In the genomic region with DNA sequence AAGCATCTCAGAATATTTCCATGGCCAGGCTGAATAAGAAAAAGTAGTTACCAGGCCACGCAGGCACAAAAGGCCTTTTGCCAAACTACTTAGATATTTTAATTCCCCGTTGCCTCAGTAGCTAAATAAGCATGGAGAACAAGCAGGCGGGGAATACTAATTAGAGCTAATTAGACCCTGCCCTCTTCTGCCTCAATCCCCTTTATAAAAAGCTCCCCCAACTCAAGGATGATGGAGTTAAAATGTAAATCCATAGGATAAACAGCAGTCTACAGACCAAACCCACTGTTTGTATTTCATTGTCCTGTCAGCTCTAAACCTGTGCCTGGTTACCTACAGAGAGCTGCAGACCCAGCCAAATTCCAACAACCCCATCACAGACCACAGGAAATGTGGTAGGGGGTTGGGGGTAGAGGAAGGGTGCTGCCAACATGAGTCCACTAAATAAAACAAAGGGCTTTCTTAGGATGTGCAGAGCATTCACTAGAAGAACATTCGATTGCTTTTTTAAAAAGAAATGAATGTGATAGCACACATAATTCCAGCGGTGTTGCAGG, we compare ENCODE assay signal across 20 cellular contexts. TPM values are rescaled to one million over a fixed set of nuclear protein-coding genes. Genes with fewer than 3 reads are reported as not detected.
DNase-seq lines count a peak whose midpoint lies in the region; ATAC-seq and TF ChIP-seq lines count a peak whose summit lies in the region.
"Had no signal": no experiment of that assay in that cellular context is flagged by ENCODE, and none has a peak within 500 bp of the region (broad histone marks: within the 10 kb centered on the region; RNA-seq: fewer than 3 reads in every experiment).

No MANE protein-coding gene starts in this region.

- H2BK120ac ChIP-seq in mesenchymal stem cell (ENCODE audit: low read depth, low read length), result peak overlapping the region; percentile 80

- no peaks in the 10 kb centered on the region for H3K27me3 ChIP-seq in HUES6 (ENCODE audit: control insufficient read depth, insufficient read depth, low read length)
- no peaks in the 10 kb centered on the region for H3K27me3 ChIP-seq in mesenchymal stem cell (ENCODE audit: control insufficient read depth in 1 of 2, insufficient read depth in 1 of 2, low read length in 2 of 2)
- H3K27me3 ChIP-seq in uterus, result no peaks in the 10 kb centered on the region
- H3K27me3 ChIP-seq in heart right ventricle, result peaks cover 0 to 26% (median 0%) of the 10 kb centered on the region in 7 donors
- H3K27me3 ChIP-seq: gastroesophageal sphincter, testis had no signal

- intact Hi-C loops in sciatic nerve (cut with DNase I), result no loop called here
- intact Hi-C loops in uterus (cut with DNase I; ENCODE audit: low total_unique reads), result no loop called here
- intact Hi-C loops in heart right ventricle (cut with DNase I), result loop anchor here in 2 of 10 donors (5.0 to 10.0 kb wide), 2 partner anchors 41 to 48 kb away; no protein-coding TSS in a partner anchor

- no peak overlapping the region for H3K14ac ChIP-seq in mesenchymal stem cell (ENCODE audit: low read length in 2 of 2)

- no peak overlapping the region for H3K23ac ChIP-seq in mesenchymal stem cell (ENCODE audit: low read length in 2 of 2)

- peak overlapping the region in 1 of 2 experiments; percentile 70 for H2BK12ac ChIP-seq in mesenchymal stem cell (ENCODE audit: low read length in 2 of 2)

- peaks cover 56% of the 10 kb centered on the region for H3K4me1 ChIP-seq in HUES6 (ENCODE audit: control insufficient read depth, insufficient read depth, low read length)
- peaks cover 25% of the 10 kb centered on the region for H3K4me1 ChIP-seq in mesenchymal stem cell (ENCODE audit: control insufficient read depth, insufficient read depth, low read depth, low read length)
- peaks cover 7 to 14% of the 10 kb centered on the region in 2 donors for H3K4me1 ChIP-seq in uterus
- H3K4me1 ChIP-seq in heart right ventricle, result peaks cover 34 to 69% (median 59%) of the 10 kb centered on the region in 9 donors
- H3K4me1 ChIP-seq: testis had no signal

- H2BK5ac ChIP-seq in mesenchymal stem cell (ENCODE audit: low read depth, low read length, poor library complexity, severe bottlenecking), result no peak overlapping the region

- H3K36me3 ChIP-seq in HUES6 (ENCODE audit: control insufficient read depth, insufficient read depth, low read length) (peaks cover 20% of the 10 kb centered on the region; the same call in 1 of the 2 replicates), mesenchymal stem cell (ENCODE audit: control insufficient read depth in 1 of 2, insufficient read depth in 2 of 2, low read depth in 1 of 2, low read length in 2 of 2) (peaks cover 0 to 16% of the 10 kb centered on the region in 2 experiments), uterus (no peaks in the 10 kb centered on the region), heart right ventricle (peaks cover 0 to 14% (median 0%) of the 10 kb centered on the region in 9 donors)
- H3K36me3 ChIP-seq: BLaER1 had no signal

- in situ Hi-C loops in astrocyte of the spinal cord (cut with HindIII; ENCODE audit: low sequenced_read_pairs), result no loop called here

- H3K9ac ChIP-seq in HUES6 (ENCODE audit: low read length), result no peak overlapping the region
- H3K9ac ChIP-seq in mesenchymal stem cell (ENCODE audit: low read length), result peak overlapping the region; percentile 35
- H3K9ac ChIP-seq: BLaER1 had no signal

- H3K4me3 ChIP-seq in HUES6 (ENCODE audit: low read depth, low read length), result peak overlapping the region; percentile 5; the same call in 1 of the 2 replicates
- H3K4me3 ChIP-seq in astrocyte of the spinal cord (ENCODE audit: low read depth, low read length), result no peak overlapping the region
- H3K4me3 ChIP-seq in mesenchymal stem cell (ENCODE audit: insufficient read depth in 1 of 2, low read depth in 1 of 2, low read length in 2 of 2), result no peak overlapping the region
- H3K4me3 ChIP-seq in uterus, result no peak overlapping the region
- H3K4me3 ChIP-seq in heart right ventricle, result no peak overlapping the region
- H3K4me3 ChIP-seq: BLaER1, gastroesophageal sphincter, testis had no signal

- H4K8ac ChIP-seq in mesenchymal stem cell (ENCODE audit: low read length), result peak overlapping the region; percentile 87

- no peaks in the 10 kb centered on the region for H3K79me1 ChIP-seq in mesenchymal stem cell (replicated peaks; ENCODE audit: low read length, poor library complexity, severe bottlenecking)

- peak overlapping the region; percentile 50 to 88 for H3K18ac ChIP-seq in mesenchymal stem cell (ENCODE audit: low read depth in 1 of 2, low read length in 2 of 2)

- ATAC-seq in sciatic nerve (no peak), HG02885 (IDR thresholded peaks at IDR 0.05; ENCODE audit: poor library complexity, unreplicated experiment) (no peak), heart right ventricle (no peak)
- ATAC-seq: activated naive CD4-positive, alpha-beta T cell treated with anti-CD3 and anti-CD28 coated beads, Interleukin-2, amount 50 U/mL, for 72 hours; activated T-cell treated with anti-CD3 and anti-CD28 coated beads, Interleukin-2, amount 50 U/mL, for 4 hours; gastroesophageal sphincter had no signal

- H2AK5ac ChIP-seq in mesenchymal stem cell (ENCODE audit: low read length, severe bottlenecking), result peak overlapping the region; percentile 86

- no peak overlapping the region for H2BK15ac ChIP-seq in mesenchymal stem cell (ENCODE audit: low read depth, poor library complexity, severe bottlenecking)

- no peak for TF ChIP-seq POLR2A in uterus (IDR thresholded peaks at IDR 0.05)

- peak overlapping the region; percentile 37; the same call in 1 of the 2 replicates for H3K27ac ChIP-seq in HUES6 (ENCODE audit: low read depth, low read length)
- peak overlapping the region; percentile 85 for H3K27ac ChIP-seq in mesenchymal stem cell (ENCODE audit: low read length, poor library complexity, severe bottlenecking)
- H3K27ac ChIP-seq in temporal lobe (ENCODE audit: low read depth, low read length), result peak overlapping the region; percentile 30
- H3K27ac ChIP-seq in uterus, result peak overlapping the region in 1 of 2 donors; percentile 94
- H3K27ac ChIP-seq in heart right ventricle, result peak overlapping the region in 2 of 10 donors; percentile 61 to 64
- H3K27ac ChIP-seq: BLaER1, testis had no signal

- peak overlapping the region; percentile 47 to 73 for H3K4ac ChIP-seq in mesenchymal stem cell (ENCODE audit: low read depth in 1 of 2, low read length in 2 of 2)

- TF ChIP-seq CTCF in astrocyte of the spinal cord (IDR thresholded peaks at IDR 0.05; ENCODE audit: low read depth, low read length) (no peak), uterus (IDR thresholded peaks at IDR 0.05) (no peak), heart right ventricle (IDR thresholded peaks at IDR 0.05) (no peak)

- DNase-seq in astrocyte of the spinal cord (ENCODE audit: low read depth, low spot score), result peak; percentile 14
- no peak for DNase-seq in mesenchymal stem cell
- no peak for DNase-seq in sciatic nerve (ENCODE audit: low spot score)
- no peak for DNase-seq in uterus
- no peak for DNase-seq in heart right ventricle
- DNase-seq: activated T-cell treated with anti-CD3 and anti-CD28 coated beads, Interleukin-2, amount 50 U/mL, for 4 hours; NCI-H2081 treated with DMSO at 0.1 percent for 48 hours; NCI-H524 treated with DMSO at 0.1 percent for 48 hours; nucleus accumbens; stimulated activated CD4-positive, alpha-beta T cell treated with anti-CD3 and anti-CD28 coated beads, Interleukin-4, amount 100 ng/mL, for 4 hours; testis had no signal

- H3K4me2 ChIP-seq in mesenchymal stem cell (ENCODE audit: low read length, poor library complexity, severe bottlenecking), result no peak overlapping the region
- H3K4me2 ChIP-seq: BLaER1 had no signal

- H3K9me3 ChIP-seq in HUES6 (ENCODE audit: control insufficient read depth, insufficient read depth, low read depth, low read length), result no peaks in the 10 kb centered on the region
- no peaks in the 10 kb centered on the region for H3K9me3 ChIP-seq in mesenchymal stem cell (ENCODE audit: control insufficient read depth, low read length)
- H3K9me3 ChIP-seq in uterus, result no peaks in the 10 kb centered on the region
- H3K9me3 ChIP-seq in heart right ventricle, result no peaks in the 10 kb centered on the region
- H3K9me3 ChIP-seq: BLaER1, gastroesophageal sphincter, testis had no signal

- H4K91ac ChIP-seq in mesenchymal stem cell (ENCODE audit: low read length), result peak overlapping the region; percentile 6

- 69% methylated on average over 5 of the region's 5 CpGs for WGBS in mesenchymal stem cell
- 53 to 82% methylated on average over 5 of the region's 5 CpGs for WGBS in heart right ventricle, 2 donors

- no peak overlapping the region for H2AFZ ChIP-seq in mesenchymal stem cell (ENCODE audit: low read depth, low read length)

RNA-seq across cellular contexts. Expression of gene ITGB5, which starts 3.9 kb away (rescaled TPM):
- polyA plus RNA-seq in mesenchymal stem cell (2013, experiment 1 of 2), result 478 TPM
- 472 TPM for polyA plus RNA-seq in mesenchymal stem cell (2013, experiment 2 of 2)
- 22.9 TPM for total RNA-seq in temporal lobe
- 138 TPM for total RNA-seq in sciatic nerve
- 100 to 1,000 TPM in 2 of 4 donors, 10 to 100 TPM in 2; 28.7 to 106 (median 71.6) TPM for total RNA-seq in uterus
- total RNA-seq in heart right ventricle, result 100 to 1,000 TPM in 6 of 10 donors, 10 to 100 TPM in 4; 72.2 to 154 (median 108) TPM
- polyA plus RNA-seq in heart right ventricle, result 100 to 1,000 TPM in 1 of 2 donors, 10 to 100 TPM in 1; 18.5 to 145 TPM
- total RNA-seq: OCI-LY7 had no signal

RNA-seq across cellular contexts. Expression of gene MUC13, which starts 51.3 kb away (rescaled TPM):
- polyA plus RNA-seq in mesenchymal stem cell (2013, experiment 1 of 2), result not detected
- polyA plus RNA-seq in mesenchymal stem cell (2013, experiment 2 of 2), result not detected
- not detected for total RNA-seq in temporal lobe
- total RNA-seq in sciatic nerve, result not detected
- under 1 TPM in 1 of 4 donors, not detected in 3; 0.51 TPM for total RNA-seq in uterus
- under 1 TPM in 2 of 10 donors, not detected in 8; 0.37 to 0.41 TPM for total RNA-seq in heart right ventricle
- polyA plus RNA-seq in heart right ventricle, result under 1 TPM in 1 of 2 donors, not detected in 1; 0.03 TPM
- total RNA-seq: activated naive CD4-positive, alpha-beta T cell treated with anti-CD3 and anti-CD28 coated beads, Interleukin-2, amount 50 U/mL, for 72 hours; endothelial cell of umbilical vein; gastroesophageal sphincter; mesothelial cell of epicardium; OCI-LY7 had no signal
- polyA plus RNA-seq: endothelial cell of umbilical vein had no signal
